ENCODE assay signal across 1 cellular context in the genomic region with DNA sequence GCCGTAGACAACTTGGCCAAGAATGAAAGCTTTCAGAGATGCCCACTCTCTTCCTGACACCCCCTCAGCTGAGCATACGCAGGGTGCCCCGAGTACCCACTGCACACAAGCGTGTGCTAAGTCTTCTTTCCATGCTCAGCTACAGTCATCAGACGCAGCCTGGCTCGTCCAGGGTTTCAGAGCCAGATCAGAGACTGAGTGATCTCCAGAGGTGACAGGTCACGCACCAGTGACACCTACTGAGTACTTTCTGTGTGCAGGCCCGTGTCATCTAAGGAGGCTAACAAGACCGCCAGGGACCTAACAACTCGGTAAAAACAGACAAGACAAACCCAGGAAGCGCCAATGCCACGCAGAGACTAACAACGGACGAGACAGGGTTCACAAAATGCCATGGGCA.
TF ChIP-seq lines count a peak whose summit lies in the region.

No MANE protein-coding gene starts in this region.

TF ChIP-seq in GM23338, 12 proteins besides CTCF, POLR2A, EP300 and RAD21 (continued from another document):
- TF ChIP-seq, protein P1, sequence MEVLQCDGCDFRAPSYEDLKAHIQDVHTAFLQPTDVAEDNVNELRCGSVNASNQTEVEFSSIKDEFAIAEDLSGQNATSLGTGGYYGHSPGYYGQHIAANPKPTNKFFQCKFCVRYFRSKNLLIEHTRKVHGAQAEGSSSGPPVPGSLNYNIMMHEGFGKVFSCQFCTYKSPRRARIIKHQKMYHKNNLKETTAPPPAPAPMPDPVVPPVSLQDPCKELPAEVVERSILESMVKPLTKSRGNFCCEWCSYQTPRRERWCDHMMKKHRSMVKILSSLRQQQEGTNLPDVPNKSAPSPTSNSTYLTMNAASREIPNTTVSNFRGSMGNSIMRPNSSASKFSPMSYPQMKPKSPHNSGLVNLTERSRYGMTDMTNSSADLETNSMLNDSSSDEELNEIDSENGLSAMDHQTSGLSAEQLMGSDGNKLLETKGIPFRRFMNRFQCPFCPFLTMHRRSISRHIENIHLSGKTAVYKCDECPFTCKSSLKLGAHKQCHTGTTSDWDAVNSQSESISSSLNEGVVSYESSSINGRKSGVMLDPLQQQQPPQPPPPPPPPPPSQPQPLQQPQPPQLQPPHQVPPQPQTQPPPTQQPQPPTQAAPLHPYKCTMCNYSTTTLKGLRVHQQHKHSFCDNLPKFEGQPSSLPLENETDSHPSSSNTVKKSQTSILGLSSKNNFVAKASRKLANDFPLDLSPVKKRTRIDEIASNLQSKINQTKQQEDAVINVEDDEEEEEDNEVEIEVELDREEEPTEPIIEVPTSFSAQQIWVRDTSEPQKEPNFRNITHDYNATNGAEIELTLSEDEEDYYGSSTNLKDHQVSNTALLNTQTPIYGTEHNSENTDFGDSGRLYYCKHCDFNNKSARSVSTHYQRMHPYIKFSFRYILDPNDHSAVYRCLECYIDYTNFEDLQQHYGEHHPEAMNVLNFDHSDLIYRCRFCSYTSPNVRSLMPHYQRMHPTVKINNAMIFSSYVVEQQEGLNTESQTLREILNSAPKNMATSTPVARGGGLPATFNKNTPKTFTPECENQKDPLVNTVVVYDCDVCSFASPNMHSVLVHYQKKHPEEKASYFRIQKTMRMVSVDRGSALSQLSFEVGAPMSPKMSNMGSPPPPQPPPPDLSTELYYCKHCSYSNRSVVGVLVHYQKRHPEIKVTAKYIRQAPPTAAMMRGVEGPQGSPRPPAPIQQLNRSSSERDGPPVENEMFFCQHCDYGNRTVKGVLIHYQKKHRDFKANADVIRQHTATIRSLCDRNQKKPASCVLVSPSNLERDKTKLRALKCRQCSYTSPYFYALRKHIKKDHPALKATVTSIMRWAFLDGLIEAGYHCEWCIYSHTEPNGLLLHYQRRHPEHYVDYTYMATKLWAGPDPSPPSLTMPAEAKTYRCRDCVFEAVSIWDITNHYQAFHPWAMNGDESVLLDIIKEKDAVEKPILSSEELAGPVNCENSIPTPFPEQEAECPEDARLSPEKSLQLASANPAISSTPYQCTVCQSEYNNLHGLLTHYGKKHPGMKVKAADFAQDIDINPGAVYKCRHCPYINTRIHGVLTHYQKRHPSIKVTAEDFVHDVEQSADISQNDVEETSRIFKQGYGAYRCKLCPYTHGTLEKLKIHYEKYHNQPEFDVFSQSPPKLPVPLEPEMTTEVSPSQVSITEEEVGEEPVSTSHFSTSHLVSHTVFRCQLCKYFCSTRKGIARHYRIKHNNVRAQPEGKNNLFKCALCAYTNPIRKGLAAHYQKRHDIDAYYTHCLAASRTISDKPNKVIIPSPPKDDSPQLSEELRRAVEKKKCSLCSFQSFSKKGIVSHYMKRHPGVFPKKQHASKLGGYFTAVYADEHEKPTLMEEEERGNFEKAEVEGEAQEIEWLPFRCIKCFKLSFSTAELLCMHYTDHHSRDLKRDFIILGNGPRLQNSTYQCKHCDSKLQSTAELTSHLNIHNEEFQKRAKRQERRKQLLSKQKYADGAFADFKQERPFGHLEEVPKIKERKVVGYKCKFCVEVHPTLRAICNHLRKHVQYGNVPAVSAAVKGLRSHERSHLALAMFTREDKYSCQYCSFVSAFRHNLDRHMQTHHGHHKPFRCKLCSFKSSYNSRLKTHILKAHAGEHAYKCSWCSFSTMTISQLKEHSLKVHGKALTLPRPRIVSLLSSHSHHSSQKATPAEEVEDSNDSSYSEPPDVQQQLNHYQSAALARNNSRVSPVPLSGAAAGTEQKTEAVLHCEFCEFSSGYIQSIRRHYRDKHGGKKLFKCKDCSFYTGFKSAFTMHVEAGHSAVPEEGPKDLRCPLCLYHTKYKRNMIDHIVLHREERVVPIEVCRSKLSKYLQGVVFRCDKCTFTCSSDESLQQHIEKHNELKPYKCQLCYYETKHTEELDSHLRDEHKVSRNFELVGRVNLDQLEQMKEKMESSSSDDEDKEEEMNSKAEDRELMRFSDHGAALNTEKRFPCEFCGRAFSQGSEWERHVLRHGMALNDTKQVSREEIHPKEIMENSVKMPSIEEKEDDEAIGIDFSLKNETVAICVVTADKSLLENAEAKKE (CRISPR knock-in tag; IDR thresholded peaks at IDR 0.05): no peak
- TF ChIP-seq ZNF114 (CRISPR knock-in tag; IDR thresholded peaks at IDR 0.05) (no peak), NANOG (IDR thresholded peaks at IDR 0.05; ENCODE audit: borderline replicate concordance) (no peak), CREB1 (CRISPR knock-in tag; IDR thresholded peaks at IDR 0.05; ENCODE audit: low read depth) (no peak), ZNF331 (CRISPR knock-in tag; IDR thresholded peaks at IDR 0.05; ENCODE audit: low read depth) (no peak), STAT1 (IDR thresholded peaks at IDR 0.05; ENCODE audit: unreplicated experiment) (no peak), EZH2 (IDR thresholded peaks at IDR 0.05; ENCODE audit: low read depth, unreplicated experiment) (no peak), REST (IDR thresholded peaks at IDR 0.05; ENCODE audit: unreplicated experiment) (no peak), JUNB (IDR thresholded peaks at IDR 0.05; ENCODE audit: unreplicated experiment) (no peak), EZH2phosphoT487 (IDR thresholded peaks at IDR 0.05; ENCODE audit: unreplicated experiment) (no peak)
- TF ChIP-seq, protein P2, sequence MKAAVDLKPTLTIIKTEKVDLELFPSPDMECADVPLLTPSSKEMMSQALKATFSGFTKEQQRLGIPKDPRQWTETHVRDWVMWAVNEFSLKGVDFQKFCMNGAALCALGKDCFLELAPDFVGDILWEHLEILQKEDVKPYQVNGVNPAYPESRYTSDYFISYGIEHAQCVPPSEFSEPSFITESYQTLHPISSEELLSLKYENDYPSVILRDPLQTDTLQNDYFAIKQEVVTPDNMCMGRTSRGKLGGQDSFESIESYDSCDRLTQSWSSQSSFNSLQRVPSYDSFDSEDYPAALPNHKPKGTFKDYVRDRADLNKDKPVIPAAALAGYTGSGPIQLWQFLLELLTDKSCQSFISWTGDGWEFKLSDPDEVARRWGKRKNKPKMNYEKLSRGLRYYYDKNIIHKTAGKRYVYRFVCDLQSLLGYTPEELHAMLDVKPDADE (IDR thresholded peaks at IDR 0.05): no peak
